ENCODE assay signal across 26 cellular contexts in the genomic region with DNA sequence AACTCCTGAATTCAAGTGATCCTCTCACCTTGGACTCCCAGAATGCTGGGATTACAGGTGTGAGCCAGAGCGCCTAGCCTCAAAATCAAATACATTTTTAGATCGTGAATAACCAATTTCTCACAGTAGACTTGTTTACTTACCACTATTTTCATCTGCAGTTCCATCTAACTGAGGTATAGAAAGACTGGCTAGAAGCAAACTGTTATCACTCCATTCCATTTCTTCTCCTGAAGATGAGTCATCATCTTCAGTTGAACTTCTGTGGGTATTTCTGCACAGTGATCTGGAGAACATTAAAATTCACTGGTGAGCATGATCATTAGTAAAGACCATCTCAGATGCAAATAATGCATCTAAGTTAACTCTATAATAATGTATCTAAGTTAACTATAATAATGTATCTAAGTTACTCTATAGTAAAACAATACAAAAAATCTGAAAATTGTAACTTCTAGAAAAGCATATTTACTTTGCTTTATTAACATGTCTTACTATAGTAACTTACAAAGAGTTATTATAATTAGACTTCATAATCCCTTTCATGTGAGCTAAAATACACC.
DNase-seq lines count a peak whose midpoint lies in the region; ATAC-seq, FAIRE-seq and TF ChIP-seq lines count a peak whose summit lies in the region.
"Had no signal": no experiment of that assay in that cellular context is flagged by ENCODE, and none has a peak within 500 bp of the region (broad histone marks: within the 10 kb centered on the region; RNA-seq: fewer than 3 reads in every experiment).

No MANE protein-coding gene starts in this region.

- TF ChIP-seq CTCF in astrocyte of the spinal cord (IDR thresholded peaks at IDR 0.05; ENCODE audit: low read depth, low read length), result no peak
- TF ChIP-seq CTCF in kidney (IDR thresholded peaks at IDR 0.05; ENCODE audit: borderline replicate concordance, extremely low read depth, insufficient read depth), result no peak
- no peak for TF ChIP-seq CTCF in Calu3 (IDR thresholded peaks at IDR 0.05; ENCODE audit: unreplicated experiment)

- ATAC-seq in HG03460 (IDR thresholded peaks at IDR 0.05; ENCODE audit: unreplicated experiment), result no peak
- ATAC-seq: heart right ventricle, left lung, natural killer cell had no signal

- peaks cover 5 to 21% of the 10 kb centered on the region in 2 donors for H3K36me3 ChIP-seq in kidney (ENCODE audit: control insufficient read depth in 1 of 2, insufficient read depth in 2 of 2, low read length in 2 of 2)

- H3K27ac Mint-ChIP-seq in Calu3 (ENCODE audit: unreplicated experiment), result no peak overlapping the region
- H3K27ac Mint-ChIP-seq: activated CD4-positive, alpha-beta T cell treated with anti-CD3 and anti-CD28 coated beads, Interleukin-2, amount 10 ng/mL, durations not matched to agents 24 days and 14 days; activated naive CD4-positive, alpha-beta T cell treated with anti-CD3 and anti-CD28 coated beads for 36 hours; dendritic cell treated with granulocyte-macrophage colony-stimulating factor and Interleukin-4, amounts not matched to agents 40 ng/mL and 50 ng/mL, for 4 days; natural killer cell had no signal

- H3K4me3 ChIP-seq in astrocyte of the spinal cord (ENCODE audit: low read depth, low read length), result no peak overlapping the region
- no peak overlapping the region for H3K4me3 ChIP-seq in kidney (ENCODE audit: low read length in 2 of 2)
- H3K4me3 ChIP-seq: BLaER1, heart right ventricle, left lung, SJCRH30 had no signal

- no peak overlapping the region for H3K4me3 Mint-ChIP-seq in Calu3 (ENCODE audit: low read depth, unreplicated experiment)
- H3K4me3 Mint-ChIP-seq: activated CD4-positive, alpha-beta T cell treated with anti-CD3 and anti-CD28 coated beads, Interleukin-2, amount 10 ng/mL, durations not matched to agents 24 days and 14 days; activated naive CD4-positive, alpha-beta T cell treated with anti-CD3 and anti-CD28 coated beads for 36 hours; dendritic cell treated with granulocyte-macrophage colony-stimulating factor and Interleukin-4, amounts not matched to agents 40 ng/mL and 50 ng/mL, for 4 days; natural killer cell had no signal

- no peak overlapping the region for H3K9ac ChIP-seq in kidney (ENCODE audit: low read length in 2 of 2)
- H3K9ac ChIP-seq: BLaER1 had no signal

- in situ Hi-C loops in astrocyte of the spinal cord (cut with HindIII; ENCODE audit: low sequenced_read_pairs), result no loop called here

- no peaks in the 10 kb centered on the region for H3K9me3 Mint-ChIP-seq in Calu3 (ENCODE audit: low read depth, unreplicated experiment)
- H3K9me3 Mint-ChIP-seq: activated CD4-positive, alpha-beta T cell treated with anti-CD3 and anti-CD28 coated beads, Interleukin-2, amount 10 ng/mL, durations not matched to agents 24 days and 14 days; activated naive CD4-positive, alpha-beta T cell treated with anti-CD3 and anti-CD28 coated beads for 36 hours; dendritic cell treated with granulocyte-macrophage colony-stimulating factor and Interleukin-4, amounts not matched to agents 40 ng/mL and 50 ng/mL, for 4 days; natural killer cell had no signal

- H3K4me1 ChIP-seq in kidney (ENCODE audit: control insufficient read depth in 1 of 2, insufficient read depth in 1 of 2, low read depth in 1 of 2, low read length in 2 of 2), result no peaks in the 10 kb centered on the region
- H3K4me1 ChIP-seq: Caco-2 had no signal

- no peaks in the 10 kb centered on the region for H3K27me3 Mint-ChIP-seq in Calu3 (ENCODE audit: unreplicated experiment)
- H3K27me3 Mint-ChIP-seq: activated CD4-positive, alpha-beta T cell treated with anti-CD3 and anti-CD28 coated beads, Interleukin-2, amount 10 ng/mL, durations not matched to agents 24 days and 14 days; dendritic cell treated with granulocyte-macrophage colony-stimulating factor and Interleukin-4, amounts not matched to agents 40 ng/mL and 50 ng/mL, for 4 days had no signal

- DNase-seq in EL, result peak; percentile 15
- peak; percentile 15 for DNase-seq in LHCN-M2 (ENCODE audit: low read depth)
- DNase-seq in astrocyte of the spinal cord (ENCODE audit: low read depth, low spot score), result peak; percentile 21
- DNase-seq in kidney, result no peak
- DNase-seq in NCI-H1694 (lab: John Stamatoyannopoulos, UW), result no peak
- DNase-seq in activated CD4-positive, CD25-positive, alpha-beta regulatory T cell treated with anti-CD3 and anti-CD28 coated beads, Interleukin-2, amount 50 U/mL, for 72 hours, result no peak
- no peak for DNase-seq in Calu3
- DNase-seq: activated CD4-positive, alpha-beta T cell treated with anti-CD3 and anti-CD28 coated beads, Interleukin-2, amount 10 ng/mL, durations not matched to agents 24 days and 14 days; activated naive CD4-positive, alpha-beta T cell treated with anti-CD3 and anti-CD28 coated beads for 36 hours; activated T-cell treated with anti-CD3 and anti-CD28 coated beads, Interleukin-2, amount 50 U/mL, for 48 hours; Caco-2; DND-41; heart right ventricle; KG1; left lung; natural killer cell; NCI-H1694 treated with DMSO at 0.1 percent for 48 hours; NCI-H526 treated with DMSO at 0.1 percent for 48 hours; retina; SJCRH30; T-helper 1 cell had no signal

- FAIRE-seq in kidney (lab: Jason Lieb, UNC), result peak; percentile 29
- FAIRE-seq: endometrium, RCC 7860 had no signal

- no peak overlapping the region for H3K27ac ChIP-seq in kidney (ENCODE audit: low read depth in 2 of 2, low read length in 2 of 2)
- H3K27ac ChIP-seq: BLaER1, heart right ventricle, left lung, SJCRH30 had no signal

- BruUV-seq in Calu3 (replicated peaks; lab: Mats Ljungman, UMichigan), result no TSS peak

- no peaks in the 10 kb centered on the region for H3K36me3 Mint-ChIP-seq in Calu3 (ENCODE audit: insufficient read depth, unreplicated experiment)

- H3K9me3 ChIP-seq in kidney (ENCODE audit: control insufficient read depth in 1 of 2, low read length in 2 of 2), result no peaks in the 10 kb centered on the region
- H3K9me3 ChIP-seq: BLaER1, Caco-2, heart right ventricle, left lung, SJCRH30 had no signal

- intact Hi-C loops in kidney (cut with DNase I), result no loop called here
- intact Hi-C loops in Calu3 (cut with micrococcal nuclease; ENCODE audit: unreplicated experiment), result no loop called here

- CTCF ChIA-PET in Calu3 (lab: Charles Lee), result no interaction called here

- no peaks in the 10 kb centered on the region for H3K4me1 Mint-ChIP-seq in Calu3 (ENCODE audit: low read depth, unreplicated experiment)
- H3K4me1 Mint-ChIP-seq: natural killer cell had no signal

Comparison
In these comparisons a context has a peak if more than half of its experiments do, and no peak if none do; other contexts are left out.
1. DNase-seq: peak in EL (single experiment), LHCN-M2 (single experiment) and astrocyte of the spinal cord (single experiment); none in kidney (single experiment), NCI-H1694 (single experiment), activated CD4-positive, CD25-positive, alpha-beta regulatory T cell treated with anti-CD3 and anti-CD28 coated beads, Interleukin-2, amount 50 U/mL, for 72 hours (single experiment) and Calu3 (single experiment).